27 cellular contexts compared by ENCODE assay signal in genomic region chr4:13588954-13589353, GRCh38. TPM values are rescaled to one million over a fixed set of nuclear protein-coding genes. Genes with fewer than 3 reads are reported as not detected.
DNase-seq lines count a peak whose midpoint lies in the region; ATAC-seq, FAIRE-seq and TF ChIP-seq lines count a peak whose summit lies in the region.
"Had no signal": no experiment of that assay in that cellular context is flagged by ENCODE, and none has a peak within 500 bp of the region (broad histone marks: within the 10 kb centered on the region; RNA-seq: fewer than 3 reads in every experiment).

No MANE protein-coding gene starts in this region.

- POLR2A ChIA-PET in HepG2 (lab: Yijun Ruan, JAX) = no interaction called here

- H3K9ac ChIP-seq in HepG2 (ENCODE audit: insufficient read depth, low read depth, low read length) = no peak overlapping the region
- H3K9ac ChIP-seq: BLaER1 had no signal

- H3K4me1 ChIP-seq in HepG2 (ENCODE audit: insufficient read depth, low read length) (peaks cover 17% of the 10 kb centered on the region), right lobe of liver (no peaks in the 10 kb centered on the region), foreskin keratinocyte (peaks cover 10% of the 10 kb centered on the region)
- H3K4me1 ChIP-seq: A549, BE2C, BLaER1 had no signal

- TF ChIP-seq RAD21 in HepG2 (CRISPR knock-in tag; IDR thresholded peaks at IDR 0.05) = no peak

- ATAC-seq in HepG2 (no peak), right lobe of liver (no peak), foreskin keratinocyte (no peak)
- ATAC-seq: A549, GM12878 had no signal

- intact Hi-C loops in HepG2 (cut with micrococcal nuclease; ENCODE audit: unreplicated experiment) (no loop called here), right lobe of liver (cut with DNase I) (no loop called here)

- H4K20me1 ChIP-seq in HepG2 (ENCODE audit: insufficient read depth, low read length) = no peaks in the 10 kb centered on the region
- H4K20me1 ChIP-seq: BLaER1 had no signal

- H3K27me3 ChIP-seq in HepG2 (ENCODE audit: control insufficient read depth in 1 of 2, insufficient read depth in 2 of 2, low read length in 2 of 2) = no peaks in the 10 kb centered on the region
- H3K27me3 ChIP-seq in right lobe of liver = no peaks in the 10 kb centered on the region
- H3K27me3 ChIP-seq in foreskin keratinocyte = no peaks in the 10 kb centered on the region
- H3K27me3 ChIP-seq: BE2C, BLaER1 had no signal

- no peak overlapping the region for H3K4me2 ChIP-seq in HepG2 (ENCODE audit: low read depth, low read length)
- H3K4me2 ChIP-seq: A549, BLaER1 had no signal

- no TSS peak for BruUV-seq in HepG2 (replicated peaks; lab: Mats Ljungman, UMichigan)

- CTCF ChIA-PET in HepG2 (lab: Yijun Ruan, JAX; ENCODE audit: low intra/inter-chr PET ratio, low total read pairs) = no interaction called here

- no peak for FAIRE-seq in HepG2 (lab: Jason Lieb, UNC)
- FAIRE-seq: A549, GM12878, GM12892, GM18507 had no signal

- TF ChIP-seq CTCF in HepG2 (CRISPR knock-in tag; IDR thresholded peaks at IDR 0.05) = no peak
- TF ChIP-seq CTCF in right lobe of liver (IDR thresholded peaks at IDR 0.05) = no peak
- TF ChIP-seq CTCF in fibroblast of mammary gland (conservative IDR thresholded peaks at IDR 0.05; ENCODE audit: control insufficient read depth, insufficient read depth, low read depth, low read length) = no peak
- no peak for TF ChIP-seq CTCF in foreskin keratinocyte (conservative IDR thresholded peaks at IDR 0.05)

- no peak overlapping the region for H2AFZ ChIP-seq in HepG2 (ENCODE audit: low read length)

- no peak overlapping the region for H3K27ac ChIP-seq in HepG2 (ENCODE audit: extremely low read length, insufficient read depth, low read length)
- no peak overlapping the region for H3K27ac ChIP-seq in right lobe of liver
- H3K27ac ChIP-seq in foreskin keratinocyte = no peak overlapping the region
- H3K27ac ChIP-seq: 22Rv1, A549, BLaER1 had no signal

- no peak for TF ChIP-seq POLR2A in HepG2 (IDR thresholded peaks at IDR 0.05; ENCODE audit: insufficient read depth in 1 of 2, low read depth in 2 of 2, low read length in 2 of 2)
- no peak for TF ChIP-seq POLR2A in right lobe of liver (IDR thresholded peaks at IDR 0.05)

- DNase-seq in HepG2 (ENCODE audit: low spot score) (no peak), right lobe of liver (no peak), RKO (ENCODE audit: low spot score) (peak; percentile 2), fibroblast of mammary gland (ENCODE audit: low read depth) (peak; percentile 8), MV-4-11 (lab: John Stamatoyannopoulos, UW) (no peak), foreskin keratinocyte (no peak)
- no peak for DNase-seq in stimulated activated CD4-positive, alpha-beta T cell treated with anti-CD3 and anti-CD28 coated beads, Interleukin-2, amount 100 ng/mL, for 24 hours
- DNase-seq: BE2C; C1 segment of cervical spinal cord; CD4-positive, alpha-beta memory T cell; CD4-positive, CD25-positive, alpha-beta regulatory T cell; CD8-positive, alpha-beta memory T cell; COR-L47; DMS 273 treated with DMSO at 0.1 percent for 48 hours; DMS153; DMS53; DMS79; DND-41; EL; GDM1 had no signal

- H3K9me3 ChIP-seq in HepG2 (ENCODE audit: low read length) (no peaks in the 10 kb centered on the region), right lobe of liver (no peaks in the 10 kb centered on the region)
- H3K9me3 ChIP-seq: A549, BE2C, BLaER1 had no signal

- H3K79me2 ChIP-seq in HepG2 (ENCODE audit: insufficient read depth, low read length) = no peaks in the 10 kb centered on the region

- H3K4me3 ChIP-seq in HepG2 (replicated peaks in 1 of 3; ENCODE audit: insufficient read depth in 1 of 3, low read depth in 2 of 3, low read length in 3 of 3) (no peak overlapping the region), right lobe of liver (no peak overlapping the region), fibroblast of mammary gland (ENCODE audit: control insufficient read depth, low read depth, low read length) (no peak overlapping the region)
- H3K4me3 ChIP-seq: A549, BLaER1, GM12878 had no signal

- TF ChIP-seq EP300 in HepG2 (IDR thresholded peaks at IDR 0.05; ENCODE audit: low read depth in 2 of 2, low read length in 2 of 2) (no peak), HepG2 (CRISPR knock-in tag; IDR thresholded peaks at IDR 0.05; ENCODE audit: borderline replicate concordance) (no peak)

- in situ Hi-C loops in HepG2 (cut with HindIII; ENCODE audit: extremely low pct_ligation_motif_present, low pct_unique_long_range_greater_than_20kb) = no loop called here

- H3K36me3 ChIP-seq in HepG2 (replicated peaks in 1 of 2; ENCODE audit: control insufficient read depth in 1 of 2, insufficient read depth in 2 of 2, low read length in 2 of 2) (peaks cover 7 to 34% of the 10 kb centered on the region in 2 experiments), right lobe of liver (peaks cover 0 to 62% (median 3%) of the 10 kb centered on the region in 4 donors)

TF ChIP-seq in HepG2, 621 proteins besides CTCF, POLR2A, EP300 and RAD21:
- peak; percentile 51; the same call in 1 of the 2 replicates for TF ChIP-seq CEBPB (IDR thresholded peaks at IDR 0.05; ENCODE audit: borderline replicate concordance, low read depth, low read length)
- TF ChIP-seq DNMT3B (CRISPR knock-in tag; conservative IDR thresholded peaks at IDR 0.05) = no peak

RNA-seq across cellular contexts. Expression of gene BOD1L1, which starts 38.6 kb away (rescaled TPM):
- total RNA-seq in HepG2 (2016; rRNA removed; fragmentation: Illumina TruSeq; extraction: Trizol) = 17.9 and 22.7 TPM in 2 replicates
- 2.3 and 2.8 TPM in 2 replicates for total RNA-seq in HepG2 (2016; cell fraction: cytosol; rRNA removed; fragmentation: Illumina TruSeq; extraction: Trizol; ENCODE audit: low read depth)
- 15.8 and 22.0 TPM in 2 replicates for total RNA-seq in HepG2 (2016; cell fraction: insoluble cytoplasmic fraction; rRNA removed; fragmentation: Illumina TruSeq; extraction: Trizol)
- 4.8 and 5.1 TPM in 2 replicates for total RNA-seq in HepG2 (2016; cell fraction: membrane; rRNA removed; fragmentation: Illumina TruSeq; extraction: Trizol)
- total RNA-seq in HepG2 (2016; cell fraction: nucleus; rRNA removed; fragmentation: Illumina TruSeq; extraction: Trizol) = 40.8 and 44.9 TPM in 2 replicates
- polyA plus RNA-seq in HepG2 (2011; rRNA removed) = 10.7 and 11.7 TPM in 2 replicates
- polyA plus RNA-seq in HepG2 (2011; cell fraction: cytosol; rRNA removed) = 4.8 and 6.3 TPM in 2 replicates
- polyA plus RNA-seq in HepG2 (2011; cell fraction: nucleus; rRNA removed) = 16.0 and 46.5 TPM in 2 replicates
- polyA plus RNA-seq in HepG2 (2012) = 13.4 and 16.1 TPM in 2 replicates
- polyA plus RNA-seq in HepG2 (2016; cell fraction: cytosol; fragmentation: Illumina TruSeq; extraction: Trizol; ENCODE audit: low read depth) = 0.58 and 1.0 TPM in 2 replicates
- 14.3 and 16.2 TPM in 2 replicates for polyA plus RNA-seq in HepG2 (2016; cell fraction: insoluble cytoplasmic fraction; fragmentation: Illumina TruSeq; extraction: Trizol; ENCODE audit: low read depth)
- 1.9 TPM in 2 replicates for polyA plus RNA-seq in HepG2 (2016; cell fraction: membrane; fragmentation: Illumina TruSeq; extraction: Trizol; ENCODE audit: low read depth)
- 33.3 and 41.9 TPM in 2 replicates for polyA plus RNA-seq in HepG2 (2016; cell fraction: nucleus; fragmentation: Illumina TruSeq; extraction: Trizol; ENCODE audit: insufficient read depth, low read depth)
- 8.9 and 16.2 TPM in 2 replicates for polyA minus RNA-seq in HepG2 (2011; rRNA and poly(A)+ RNA removed; ENCODE audit: low replicate concordance)
- 13.9 and 14.4 TPM in 2 replicates for polyA minus RNA-seq in HepG2 (2011; cell fraction: cytosol; rRNA and poly(A)+ RNA removed)
- polyA minus RNA-seq in HepG2 (2011; cell fraction: nucleus; rRNA and poly(A)+ RNA removed) = 64.6 and 77.0 TPM in 2 replicates
- 10 to 100 TPM in 5 of 6 experiments, 1 to 10 TPM in 1; 8.7 to 13.8 (median 11.6) TPM for total RNA-seq in right lobe of liver
- total RNA-seq in foreskin keratinocyte = 29.2 and 30.2 TPM in 2 replicates
- 5.8 and 6.6 TPM in 2 replicates for polyA plus RNA-seq in foreskin keratinocyte

RNA-seq across cellular contexts. Expression of gene NKX3-2, which starts 44.6 kb away (rescaled TPM):
- total RNA-seq in HepG2 (2016; rRNA removed; fragmentation: Illumina TruSeq; extraction: Trizol) = 0.07 and 0.13 TPM in 2 replicates
- total RNA-seq in HepG2 (2016; cell fraction: cytosol; rRNA removed; fragmentation: Illumina TruSeq; extraction: Trizol; ENCODE audit: low read depth) = not detected in 2 replicates
- 0.22 TPM in 1 of 2 replicates, not detected in the other for total RNA-seq in HepG2 (2016; cell fraction: insoluble cytoplasmic fraction; rRNA removed; fragmentation: Illumina TruSeq; extraction: Trizol)
- total RNA-seq in HepG2 (2016; cell fraction: membrane; rRNA removed; fragmentation: Illumina TruSeq; extraction: Trizol) = 0.06 and 0.07 TPM in 2 replicates
- total RNA-seq in HepG2 (2016; cell fraction: nucleus; rRNA removed; fragmentation: Illumina TruSeq; extraction: Trizol) = 0.16 TPM in 1 of 2 replicates, not detected in the other
- 0.07 and 0.12 TPM in 2 replicates for polyA plus RNA-seq in HepG2 (2011; rRNA removed)
- 0.05 and 0.08 TPM in 2 replicates for polyA plus RNA-seq in HepG2 (2011; cell fraction: cytosol; rRNA removed)
- polyA plus RNA-seq in HepG2 (2011; cell fraction: nucleus; rRNA removed) = 0.29 and 0.33 TPM in 2 replicates
- 0.04 and 0.07 TPM in 2 replicates for polyA plus RNA-seq in HepG2 (2012)
- polyA plus RNA-seq in HepG2 (2016; cell fraction: cytosol; fragmentation: Illumina TruSeq; extraction: Trizol; ENCODE audit: low read depth) = not detected in 2 replicates
- polyA plus RNA-seq in HepG2 (2016; cell fraction: insoluble cytoplasmic fraction; fragmentation: Illumina TruSeq; extraction: Trizol; ENCODE audit: low read depth) = not detected in 2 replicates
- polyA plus RNA-seq in HepG2 (2016; cell fraction: membrane; fragmentation: Illumina TruSeq; extraction: Trizol; ENCODE audit: low read depth) = not detected in 2 replicates
- polyA plus RNA-seq in HepG2 (2016; cell fraction: nucleus; fragmentation: Illumina TruSeq; extraction: Trizol; ENCODE audit: insufficient read depth, low read depth) = 0.27 TPM in 1 of 2 replicates, not detected in the other
- 0.05 and 0.18 TPM in 2 replicates for polyA minus RNA-seq in HepG2 (2011; rRNA and poly(A)+ RNA removed; ENCODE audit: low replicate concordance)
- polyA minus RNA-seq in HepG2 (2011; cell fraction: cytosol; rRNA and poly(A)+ RNA removed) = not detected in 2 replicates
- 0.13 TPM in 1 of 2 replicates, not detected in the other for polyA minus RNA-seq in HepG2 (2011; cell fraction: nucleus; rRNA and poly(A)+ RNA removed)
- total RNA-seq in right lobe of liver = not detected
- total RNA-seq in foreskin keratinocyte = 0.04 and 0.10 TPM in 2 replicates
- polyA plus RNA-seq in foreskin keratinocyte = 0.08 and 0.12 TPM in 2 replicates
- total RNA-seq: CD4-positive, alpha-beta memory T cell; CD4-positive, CD25-positive, alpha-beta regulatory T cell; CD8-positive, alpha-beta memory T cell; GM12878 had no signal
- polyA plus RNA-seq: CD14-positive monocyte; CD4-positive, alpha-beta memory T cell; CD4-positive, CD25-positive, alpha-beta regulatory T cell; CD8-positive, alpha-beta memory T cell; GM12878 had no signal

Comparison
In these comparisons a context has a peak if more than half of its experiments do, and no peak if none do; other contexts are left out.
1. DNase-seq: peak in RKO (single experiment) and fibroblast of mammary gland (single experiment); none in HepG2 (single experiment), right lobe of liver (0 of 3), MV-4-11 (single experiment), stimulated activated CD4-positive, alpha-beta T cell treated with anti-CD3 and anti-CD28 coated beads, Interleukin-2, amount 100 ng/mL, for 24 hours (0 of 2) and foreskin keratinocyte (0 of 2).